In genomic region chr5:100889165-100889564, GRCh38 we compare ENCODE assay signal across 8 cellular contexts. TPM values are rescaled to one million over a fixed set of nuclear protein-coding genes. Genes with fewer than 3 reads are reported as not detected.
DNase-seq lines count a peak whose midpoint lies in the region; ATAC-seq and TF ChIP-seq lines count a peak whose summit lies in the region.

No MANE protein-coding gene starts in this region.

- H3K27ac ChIP-seq in KMS-11 = peak overlapping the region; percentile 82

- peaks cover 73% of the 10 kb centered on the region for H3K4me1 ChIP-seq in KMS-11 (ENCODE audit: low read depth, poor library complexity, severe bottlenecking)
- H3K4me1 ChIP-seq in mucosa of descending colon (ENCODE audit: low read depth) = no peaks in the 10 kb centered on the region

- H3K4me2 ChIP-seq in KMS-11 = peak overlapping the region; percentile 97

- intact Hi-C loops in mucosa of descending colon (cut with DNase I, micrococcal nuclease) = no loop called here

- peak overlapping the region; percentile 58; the same call in 1 of the 2 replicates for H3K9ac ChIP-seq in KMS-11

- H3K27me3 ChIP-seq in KMS-11 (ENCODE audit: insufficient read depth, low read depth) = no peaks in the 10 kb centered on the region

- no peak for TF ChIP-seq CTCF in KMS-11 (conservative IDR thresholded peaks at IDR 0.05; ENCODE audit: low read depth, low read length)
- no peak for TF ChIP-seq CTCF in mucosa of descending colon (IDR thresholded peaks at IDR 0.05)

- DNase-seq in mucosa of descending colon (no peak), nucleus accumbens (lab: John Stamatoyannopoulos, UW) (no peak), left lobe of liver (ENCODE audit: low spot score) (no peak), mesenteric fat pad (ENCODE audit: low spot score) (no peak)
- DNase-seq in stimulated activated CD4-positive, alpha-beta T cell treated with anti-CD3 and anti-CD28 coated beads, Interleukin-4, amount 100 ng/mL, for 1 hour = no peak

- no peaks in the 10 kb centered on the region for H3K36me3 ChIP-seq in KMS-11 (ENCODE audit: insufficient read depth)
- H3K36me3 ChIP-seq in mucosa of descending colon (ENCODE audit: low read depth) = no peaks in the 10 kb centered on the region

- no peaks in the 10 kb centered on the region for H3K9me3 ChIP-seq in mucosa of descending colon

- ATAC-seq in GM18517 (IDR thresholded peaks at IDR 0.05; ENCODE audit: unreplicated experiment) (peak; percentile 67), GM21737 (IDR thresholded peaks at IDR 0.05; ENCODE audit: unreplicated experiment) (peak; percentile 53), mucosa of descending colon (peak; percentile 48), left lobe of liver (no peak)

- H2AFZ ChIP-seq in KMS-11 (ENCODE audit: low read depth) = peak overlapping the region; percentile 35; the same call in 1 of the 2 replicates

- peaks cover 27% of the 10 kb centered on the region; the same call in 1 of the 2 replicates for H3K79me2 ChIP-seq in KMS-11 (ENCODE audit: insufficient read depth, low read depth)

- H3K4me3 ChIP-seq in KMS-11 (IDR thresholded peaks at IDR 0.05; ENCODE audit: insufficient read depth, low read depth, low read length) (no peak overlapping the region), mucosa of descending colon (no peak overlapping the region)

- H4K20me1 ChIP-seq in KMS-11 (ENCODE audit: insufficient read depth) = no peaks in the 10 kb centered on the region

RNA-seq across cellular contexts. Expression of gene ST8SIA4, which starts 13.9 kb away (rescaled TPM):
- total RNA-seq in mucosa of descending colon = 1 to 10 TPM; 4.7 to 9.6 (median 5.7) TPM
- 1.7 TPM for total RNA-seq in left lobe of liver
- total RNA-seq in mesenteric fat pad = 17.5 TPM
